9 cellular contexts compared by ENCODE assay signal in genomic region chr5:152246401-152246800, GRCh38.
A peak's percentile ranks its signal among the peaks of the same experiment; 100 is the strongest.
DNase-seq lines count a peak whose midpoint lies in the region; ATAC-seq and TF ChIP-seq lines count a peak whose summit lies in the region.
"Had no signal": no experiment of that assay in that cellular context is flagged by ENCODE, and none has a peak within 500 bp of the region (broad histone marks: within the 10 kb centered on the region; RNA-seq: fewer than 3 reads in every experiment).

No MANE protein-coding gene starts in this region.

- intact Hi-C loops in left ventricle myocardium superior (cut with micrococcal nuclease) (no loop called here), thyroid gland (cut with DNase I) (no loop called here), colonic mucosa (cut with DNase I) (no loop called here)

- DNase-seq in stimulated activated CD4-positive, alpha-beta T cell treated with anti-CD3 and anti-CD28 coated beads, Interleukin-15, amount 100 ng/mL, for 24 hours, result peak; percentile 8
- DNase-seq in stimulated activated CD4-positive, alpha-beta T cell treated with anti-CD3 and anti-CD28 coated beads, Interleukin-1b, Interleukin-23, amount 100 ng/mL, for 48 hours, result no peak
- DNase-seq in T1000 (lab: John Stamatoyannopoulos, UW) (peak; percentile 1), left ventricle myocardium superior (peak; percentile 38), thyroid gland (peak; percentile 14 to 61), colonic mucosa (no peak), ureter (ENCODE audit: low spot score) (no peak)
- DNase-seq: activated CD8-positive, alpha-beta memory T cell treated with anti-CD3 and anti-CD28 coated beads, Interleukin-2, amount 50 U/mL, for 4 hours had no signal

- H3K27me3 ChIP-seq in thyroid gland (no peaks in the 10 kb centered on the region), colonic mucosa (no peaks in the 10 kb centered on the region)

- H3K9me3 ChIP-seq in thyroid gland, result no peaks in the 10 kb centered on the region
- H3K9me3 ChIP-seq in colonic mucosa, result no peaks in the 10 kb centered on the region

- TF ChIP-seq CTCF in thyroid gland (IDR thresholded peaks at IDR 0.05), result no peak
- no peak for TF ChIP-seq CTCF in colonic mucosa (IDR thresholded peaks at IDR 0.05)

- no peaks in the 10 kb centered on the region for H3K4me1 ChIP-seq in thyroid gland
- no peaks in the 10 kb centered on the region for H3K4me1 ChIP-seq in colonic mucosa

- H3K9ac ChIP-seq in colonic mucosa (ENCODE audit: low read depth in 2 of 2, low read length in 2 of 2), result no peak overlapping the region

- 14 to 25% methylated on average over 5 of the region's 5 CpGs for whole genome bisulfite sequencing in thyroid gland, 2 donors

- H3K36me3 ChIP-seq in thyroid gland (no peaks in the 10 kb centered on the region), colonic mucosa (no peaks in the 10 kb centered on the region)

- no peak for ATAC-seq in left ventricle myocardium superior
- no peak for ATAC-seq in GM21390 (IDR thresholded peaks at IDR 0.05; ENCODE audit: unreplicated experiment)

- H3K27ac ChIP-seq in thyroid gland, result no peak overlapping the region
- H3K27ac ChIP-seq in colonic mucosa, result no peak overlapping the region

- no peak overlapping the region for H3K4me3 ChIP-seq in thyroid gland (replicated peaks in 1 of 3)
- H3K4me3 ChIP-seq in colonic mucosa, result no peak overlapping the region

- TF ChIP-seq POLR2A in thyroid gland (IDR thresholded peaks at IDR 0.05), result no peak

Comparison
In these comparisons a context has a peak if more than half of its experiments do, and no peak if none do; other contexts are left out.
1. DNase-seq: peak in stimulated activated CD4-positive, alpha-beta T cell treated with anti-CD3 and anti-CD28 coated beads, Interleukin-15, amount 100 ng/mL, for 24 hours (single experiment), T1000 (single experiment), left ventricle myocardium superior (single experiment) and thyroid gland (2 of 2); none in stimulated activated CD4-positive, alpha-beta T cell treated with anti-CD3 and anti-CD28 coated beads, Interleukin-1b, Interleukin-23, amount 100 ng/mL, for 48 hours (single experiment), colonic mucosa (single experiment) and ureter (single experiment).